In genomic region chr22:42515896-42516295, GRCh38 we compare ENCODE assay signal across 19 cellular contexts. TPM values are rescaled to one million over a fixed set of nuclear protein-coding genes. Genes with fewer than 3 reads are reported as not detected.
DNase-seq lines count a peak whose midpoint lies in the region; ATAC-seq and TF ChIP-seq lines count a peak whose summit lies in the region.
"Had no signal": no experiment of that assay in that cellular context is flagged by ENCODE, and none has a peak within 500 bp of the region (broad histone marks: within the 10 kb centered on the region; RNA-seq: fewer than 3 reads in every experiment).

No MANE protein-coding gene starts in this region.

- peak in 1 of 2 donors; percentile 5 for TF ChIP-seq RAD21 in liver (IDR thresholded peaks at IDR 0.05)

- BruUV-seq in PC-9 (replicated peaks; lab: Mats Ljungman, UMichigan), result no TSS peak

- no peak overlapping the region for H3K4me2 ChIP-seq in PC-9
- H3K4me2 ChIP-seq: KMS-11 had no signal

- H3K27ac ChIP-seq in adrenal gland (peak overlapping the region in 1 of 5 donors; percentile 29), liver (ENCODE audit: low read depth in 1 of 2, low read length in 2 of 2) (no peak overlapping the region), PC-9 (no peak overlapping the region)
- H3K27ac ChIP-seq: KMS-11 had no signal

- H3K27ac Mint-ChIP-seq in activated T-cell treated with anti-CD3 and anti-CD28 coated beads, Interleukin-2, amount 50 U/mL, for 24 hours, result peak overlapping the region; percentile 76
- peak overlapping the region; percentile 58 for H3K27ac Mint-ChIP-seq in stimulated activated memory B cell treated with anti-CD40 and anti-IgM and Interleukin-4, amounts not matched to agents 10 μg/mL and 1 μg/mL and 100 μg/mL, for 72 hours

- H3K79me2 ChIP-seq in PC-9 (ENCODE audit: low read depth), result peaks cover 32% of the 10 kb centered on the region

- peaks cover 0 to 9% of the 10 kb centered on the region in 2 donors for H3K4me1 ChIP-seq in adrenal gland (replicated peaks in 1 of 2)
- peaks cover 5 to 15% (median 9%) of the 10 kb centered on the region in 4 donors for H3K4me1 ChIP-seq in liver (ENCODE audit: control insufficient read depth in 4 of 4, insufficient read depth in 4 of 4, low read length in 3 of 4)
- peaks cover 7% of the 10 kb centered on the region; the same call in 1 of the 2 replicates for H3K4me1 ChIP-seq in PC-9 (replicated peaks; ENCODE audit: insufficient read depth)

- no peak overlapping the region for H3K4me3 Mint-ChIP-seq in activated T-cell treated with anti-CD3 and anti-CD28 coated beads, Interleukin-2, amount 50 U/mL, for 24 hours
- no peak overlapping the region for H3K4me3 Mint-ChIP-seq in stimulated activated memory B cell treated with anti-CD40 and anti-IgM and Interleukin-4, amounts not matched to agents 10 μg/mL and 1 μg/mL and 100 μg/mL, for 72 hours

- H3K9ac ChIP-seq in liver (ENCODE audit: low read depth in 1 of 2, low read length in 2 of 2), result no peak overlapping the region
- H3K9ac ChIP-seq: KMS-11 had no signal

- WGBS in adrenal gland, 4 donors, result 32 to 59% (median 38%) methylated on average over 10 to 14 of the region's 14 CpGs
- WGBS in liver, result 42% methylated on average over 14 of the region's 14 CpGs

- H3F3A ChIP-seq in PC-9 (ENCODE audit: insufficient read depth, low read depth), result peaks cover 27% of the 10 kb centered on the region; the same call in 1 of the 2 replicates

- CTCF ChIA-PET in PC-9 (lab: Charles Lee), result no interaction called here

- H3K36me3 ChIP-seq in adrenal gland (replicated peaks in 1 of 2), result peaks cover 0 to 23% of the 10 kb centered on the region in 2 donors
- H3K36me3 ChIP-seq in liver (ENCODE audit: control insufficient read depth in 4 of 4, insufficient read depth in 3 of 4, low read depth in 1 of 4, low read length in 3 of 4), result peaks cover 0 to 7% (median 3%) of the 10 kb centered on the region in 4 donors
- peaks cover 16% of the 10 kb centered on the region for H3K36me3 ChIP-seq in PC-9 (ENCODE audit: low read depth)

- H3K9me3 ChIP-seq in adrenal gland (replicated peaks in 1 of 3), result no peaks in the 10 kb centered on the region
- H3K9me3 ChIP-seq in liver (ENCODE audit: control insufficient read depth in 4 of 4, low read length in 3 of 4), result no peaks in the 10 kb centered on the region
- no peaks in the 10 kb centered on the region for H3K9me3 ChIP-seq in PC-9 (ENCODE audit: insufficient read depth, low read depth)
- H3K9me3 ChIP-seq: BLaER1 treated with 17β-estradiol and CSF1 and Interleukin-3, amounts not matched to agents 10 nM and 100 nM had no signal

- peaks cover 14% of the 10 kb centered on the region; the same call in 1 of the 2 replicates for H4K20me1 ChIP-seq in PC-9 (ENCODE audit: insufficient read depth)

- H2AFZ ChIP-seq in PC-9, result no peak overlapping the region

- no peak for DNase-seq in activated T-cell treated with anti-CD3 and anti-CD28 coated beads, Interleukin-2, amount 50 U/mL, for 24 hours
- DNase-seq in activated T-cell treated with anti-CD3 and anti-CD28 coated beads, Interleukin-2, amount 50 U/mL, for 1 hour, result no peak
- DNase-seq in adrenal gland (peak; percentile 69 to 90 (median 85)), DMS 273 treated with DMSO at 0.1 percent for 48 hours (lab: John Stamatoyannopoulos, UW) (no peak), DMS 273 (lab: John Stamatoyannopoulos, UW; ENCODE audit: unreplicated experiment) (no peak), PC-9 (no peak)
- DNase-seq: 8988T; Calu3; CD8-positive, alpha-beta memory T cell; NCI-H1694; NCI-H2081; NCI-H2171; NCI-H345; NCI-H526; Right ventricle myocardium superior had no signal

- no peak for TF ChIP-seq POLR2A in adrenal gland (IDR thresholded peaks at IDR 0.05)

- peaks cover 17% of the 10 kb centered on the region for H3K4me1 Mint-ChIP-seq in activated T-cell treated with anti-CD3 and anti-CD28 coated beads, Interleukin-2, amount 50 U/mL, for 24 hours (ENCODE audit: low read depth)
- peaks cover 26% of the 10 kb centered on the region for H3K4me1 Mint-ChIP-seq in stimulated activated memory B cell treated with anti-CD40 and anti-IgM and Interleukin-4, amounts not matched to agents 10 μg/mL and 1 μg/mL and 100 μg/mL, for 72 hours

- ATAC-seq in stimulated activated memory B cell treated with anti-CD40 and anti-IgM and Interleukin-4, amounts not matched to agents 10 μg/mL and 1 μg/mL and 100 μg/mL, for 72 hours, result no peak

- H3K27me3 Mint-ChIP-seq in activated T-cell treated with anti-CD3 and anti-CD28 coated beads, Interleukin-2, amount 50 U/mL, for 24 hours, result no peaks in the 10 kb centered on the region
- no peaks in the 10 kb centered on the region for H3K27me3 Mint-ChIP-seq in stimulated activated memory B cell treated with anti-CD40 and anti-IgM and Interleukin-4, amounts not matched to agents 10 μg/mL and 1 μg/mL and 100 μg/mL, for 72 hours

- no peaks in the 10 kb centered on the region for H3K27me3 ChIP-seq in adrenal gland
- H3K27me3 ChIP-seq in liver (ENCODE audit: control insufficient read depth in 4 of 4, insufficient read depth in 4 of 4, low read length in 3 of 4), result no peaks in the 10 kb centered on the region
- no peaks in the 10 kb centered on the region for H3K27me3 ChIP-seq in PC-9 (ENCODE audit: insufficient read depth, low read depth)
- H3K27me3 ChIP-seq: BLaER1 treated with 17β-estradiol and CSF1 and Interleukin-3, amounts not matched to agents 10 nM and 100 nM had no signal

- TF ChIP-seq CTCF in adrenal gland (IDR thresholded peaks at IDR 0.05) (no peak), liver (IDR thresholded peaks at IDR 0.05; ENCODE audit: low read depth, low read length, missing input control) (no peak), PC-9 (conservative IDR thresholded peaks at IDR 0.05) (no peak)

- no peak overlapping the region for H3K4me3 ChIP-seq in adrenal gland
- no peak overlapping the region for H3K4me3 ChIP-seq in liver (ENCODE audit: low read depth in 1 of 3, low read length in 3 of 3)
- no peak overlapping the region for H3K4me3 ChIP-seq in PC-9
- H3K4me3 ChIP-seq: BLaER1 treated with 17β-estradiol and CSF1 and Interleukin-3, amounts not matched to agents 10 nM and 100 nM had no signal

- no peaks in the 10 kb centered on the region for H3K9me2 ChIP-seq in PC-9 (ENCODE audit: insufficient read depth)

- POLR2A ChIA-PET in PC-9 (lab: Charles Lee; ENCODE audit: unreplicated experiment), result no interaction called here

- intact Hi-C loops in adrenal gland (cut with DNase I), result no loop called here
- intact Hi-C loops in PC-9 (cut with micrococcal nuclease; ENCODE audit: unreplicated experiment), result no loop called here

- peaks cover 60% of the 10 kb centered on the region for H3K36me3 Mint-ChIP-seq in activated T-cell treated with anti-CD3 and anti-CD28 coated beads, Interleukin-2, amount 50 U/mL, for 24 hours (ENCODE audit: low read depth)
- H3K36me3 Mint-ChIP-seq in stimulated activated memory B cell treated with anti-CD40 and anti-IgM and Interleukin-4, amounts not matched to agents 10 μg/mL and 1 μg/mL and 100 μg/mL, for 72 hours, result peaks cover 28% of the 10 kb centered on the region

- H3K9me3 Mint-ChIP-seq in activated T-cell treated with anti-CD3 and anti-CD28 coated beads, Interleukin-2, amount 50 U/mL, for 24 hours, result no peaks in the 10 kb centered on the region
- no peaks in the 10 kb centered on the region for H3K9me3 Mint-ChIP-seq in stimulated activated memory B cell treated with anti-CD40 and anti-IgM and Interleukin-4, amounts not matched to agents 10 μg/mL and 1 μg/mL and 100 μg/mL, for 72 hours
- H3K9me3 Mint-ChIP-seq: CD8-positive, alpha-beta memory T cell had no signal

TF ChIP-seq in liver, 16 proteins besides CTCF, POLR2A, EP300 and RAD21:
- no peak for TF ChIP-seq HNF4G (IDR thresholded peaks at IDR 0.05)
- TF ChIP-seq YY1 (IDR thresholded peaks at IDR 0.05), result peak; percentile 22
- TF ChIP-seq HNF4A (conservative IDR thresholded peaks at IDR 0.05), result peak; percentile 40 to 43
- TF ChIP-seq RXRA (IDR thresholded peaks at IDR 0.05), result peak; percentile 39 to 57
- peak; percentile 40 for TF ChIP-seq SP1 (IDR thresholded peaks at IDR 0.05)
- no peak for TF ChIP-seq EGR1 (IDR thresholded peaks at IDR 0.05; ENCODE audit: low read depth in 2 of 2)

RNA-seq across cellular contexts. Expression of gene RRP7A, which starts 3.7 kb away (rescaled TPM):
- total RNA-seq in adrenal gland (10 to 100 TPM; 24.0 to 53.9 (median 37.7) TPM), liver (10 to 100 TPM in 1 of 2 donors, 1 to 10 TPM in 1; 9.9 to 12.1 TPM), PC-9 (2021) (52.7 and 56.6 TPM in 2 replicates)
- polyA plus RNA-seq in adrenal gland (10 to 100 TPM; 10.3 to 34.9 (median 28.7) TPM), liver (10 to 100 TPM in 1 of 2 donors, 1 to 10 TPM in 1; 8.6 to 10.7 TPM)

RNA-seq across cellular contexts. Expression of gene SERHL2, which starts 37.9 kb away (rescaled TPM):
- total RNA-seq in adrenal gland (10 to 100 TPM in 1 of 8 donors, 1 to 10 TPM in 7; 1.1 to 11.6 (median 6.4) TPM), liver (under 1 TPM; 0.59 to 0.79 TPM), PC-9 (2021) (1.9 and 2.4 TPM in 2 replicates)
- polyA plus RNA-seq in adrenal gland (1 to 10 TPM; 3.4 to 5.8 (median 5.3) TPM), liver (1 to 10 TPM in 1 of 2 donors, under 1 TPM in 1; 0.51 to 1.6 TPM)

Comparison
In these comparisons a context has a peak if more than half of its experiments do, and no peak if none do; other contexts are left out.
1. DNase-seq: peak in adrenal gland (7 of 7); none in activated T-cell treated with anti-CD3 and anti-CD28 coated beads, Interleukin-2, amount 50 U/mL, for 24 hours (single experiment), activated T-cell treated with anti-CD3 and anti-CD28 coated beads, Interleukin-2, amount 50 U/mL, for 1 hour (single experiment), DMS 273 treated with DMSO at 0.1 percent for 48 hours (single experiment), DMS 273 (single experiment) and PC-9 (0 of 2).